Comparison of ENCODE assay signal across 1 cellular context in genomic region chr12:58833844-58834243, GRCh38.
TF ChIP-seq lines count a peak whose summit lies in the region.

No MANE protein-coding gene starts in this region.

TF ChIP-seq in HCT116, 20 proteins besides CTCF, POLR2A, EP300 and RAD21 (continued from another document):
- no peak for TF ChIP-seq ZBTB33 (IDR thresholded peaks at IDR 0.05; ENCODE audit: extremely low read depth, insufficient replicate concordance, low read length)
TF ChIP-seq in HCT116: peak in this region for 0.
